Comparison of ENCODE assay signal across 1 cellular context in the genomic region with DNA sequence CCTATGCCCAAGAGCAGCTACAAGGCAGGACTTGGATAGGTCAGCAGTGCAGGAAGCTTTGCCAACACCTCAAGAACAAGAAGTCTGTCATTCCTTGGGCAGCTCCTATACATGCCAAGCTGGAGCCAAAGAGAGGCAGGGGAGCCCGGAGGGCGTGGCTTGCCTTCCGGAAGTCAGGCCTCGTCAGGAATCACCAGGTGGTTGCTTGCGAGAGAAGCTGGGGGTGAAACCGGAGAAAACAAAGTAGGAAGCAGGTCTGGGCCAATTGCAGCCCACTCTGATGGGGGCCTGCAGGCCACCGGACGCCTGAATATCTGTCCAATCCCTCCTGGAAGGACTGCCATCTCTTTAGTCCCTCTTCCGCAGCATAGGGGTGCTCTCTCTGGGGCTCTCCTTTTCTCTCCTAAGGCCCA.
TF ChIP-seq lines count a peak whose summit lies in the region.

No MANE protein-coding gene starts in this region.

TF ChIP-seq in IMR-90, 13 proteins besides CTCF, POLR2A, EP300 and RAD21:
- TF ChIP-seq BHLHE40 (IDR thresholded peaks at IDR 0.05; ENCODE audit: low read depth, low read length): no peak
- TF ChIP-seq MAZ (IDR thresholded peaks at IDR 0.05; ENCODE audit: borderline replicate concordance, low read depth, low read length): no peak
- TF ChIP-seq, protein P1, sequence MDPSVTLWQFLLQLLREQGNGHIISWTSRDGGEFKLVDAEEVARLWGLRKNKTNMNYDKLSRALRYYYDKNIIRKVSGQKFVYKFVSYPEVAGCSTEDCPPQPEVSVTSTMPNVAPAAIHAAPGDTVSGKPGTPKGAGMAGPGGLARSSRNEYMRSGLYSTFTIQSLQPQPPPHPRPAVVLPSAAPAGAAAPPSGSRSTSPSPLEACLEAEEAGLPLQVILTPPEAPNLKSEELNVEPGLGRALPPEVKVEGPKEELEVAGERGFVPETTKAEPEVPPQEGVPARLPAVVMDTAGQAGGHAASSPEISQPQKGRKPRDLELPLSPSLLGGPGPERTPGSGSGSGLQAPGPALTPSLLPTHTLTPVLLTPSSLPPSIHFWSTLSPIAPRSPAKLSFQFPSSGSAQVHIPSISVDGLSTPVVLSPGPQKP (IDR thresholded peaks at IDR 0.05; ENCODE audit: borderline replicate concordance, low read depth, low read length): no peak
- TF ChIP-seq SMC3 (IDR thresholded peaks at IDR 0.05; ENCODE audit: low read depth, low read length): no peak
- no peak for TF ChIP-seq USF2 (IDR thresholded peaks at IDR 0.05; ENCODE audit: low read depth, low read length)
- TF ChIP-seq CHD1 (IDR thresholded peaks at IDR 0.05; ENCODE audit: low read depth, low read length): no peak
- no peak for TF ChIP-seq RFX5 (IDR thresholded peaks at IDR 0.05; ENCODE audit: low read depth, low read length)
- TF ChIP-seq CEBPB (IDR thresholded peaks at IDR 0.05; ENCODE audit: low read depth, low read length): no peak
- no peak for TF ChIP-seq MAFK (IDR thresholded peaks at IDR 0.05; ENCODE audit: low read depth, low read length)
- no peak for TF ChIP-seq RCOR1 (IDR thresholded peaks at IDR 0.05; ENCODE audit: insufficient replicate concordance, low read length)
